In the genomic region with DNA sequence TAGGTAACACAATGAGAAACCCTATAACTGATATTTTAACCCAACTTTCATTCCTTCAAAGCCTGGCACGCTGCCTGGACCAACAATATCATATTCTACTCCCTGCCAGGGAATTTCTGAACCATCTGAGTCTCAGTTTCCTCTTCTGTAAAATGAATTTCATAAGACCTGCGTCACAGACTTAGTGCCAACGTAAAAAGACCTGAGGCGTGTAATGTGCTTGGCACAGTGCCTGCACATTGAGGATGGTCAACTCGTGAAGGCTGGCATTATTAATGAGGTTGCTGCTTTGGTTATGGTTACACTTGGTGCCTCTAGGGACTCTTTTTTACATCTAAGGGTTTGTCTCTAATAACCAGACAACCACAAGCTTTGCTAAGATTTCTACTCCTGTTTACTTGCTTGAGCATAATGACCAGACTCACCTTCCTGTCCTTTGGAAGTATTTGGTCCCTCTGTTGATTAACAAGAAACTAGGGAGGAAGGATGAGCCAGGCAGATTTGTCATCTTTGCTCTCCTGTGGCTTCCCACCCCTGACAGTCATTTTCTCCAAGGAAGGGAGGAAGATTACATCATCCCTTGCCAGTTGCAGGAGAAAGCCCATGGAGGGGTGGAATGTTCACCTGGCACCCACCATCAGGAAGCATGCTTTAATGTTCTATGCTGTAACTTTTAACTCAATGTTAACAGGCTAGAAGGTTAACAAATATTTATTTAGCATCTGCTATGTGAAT, we compare ENCODE assay signal across 1 cellular context.
TF ChIP-seq lines count a peak whose summit lies in the region.

No MANE protein-coding gene starts in this region.

TF ChIP-seq in SK-N-SH, 30 proteins besides CTCF, POLR2A, EP300 and RAD21 (continued from another document):
- TF ChIP-seq, protein P1, sequence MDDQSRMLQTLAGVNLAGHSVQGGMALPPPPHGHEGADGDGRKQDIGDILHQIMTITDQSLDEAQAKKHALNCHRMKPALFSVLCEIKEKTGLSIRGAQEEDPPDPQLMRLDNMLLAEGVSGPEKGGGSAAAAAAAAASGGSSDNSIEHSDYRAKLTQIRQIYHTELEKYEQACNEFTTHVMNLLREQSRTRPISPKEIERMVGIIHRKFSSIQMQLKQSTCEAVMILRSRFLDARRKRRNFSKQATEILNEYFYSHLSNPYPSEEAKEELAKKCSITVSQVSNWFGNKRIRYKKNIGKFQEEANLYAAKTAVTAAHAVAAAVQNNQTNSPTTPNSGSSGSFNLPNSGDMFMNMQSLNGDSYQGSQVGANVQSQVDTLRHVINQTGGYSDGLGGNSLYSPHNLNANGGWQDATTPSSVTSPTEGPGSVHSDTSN (IDR thresholded peaks at IDR 0.05) = peak; percentile 72
- TF ChIP-seq CHD2 (IDR thresholded peaks at IDR 0.05; ENCODE audit: low read length, partially characterized antibody) = no peak
- peak; percentile 26; the same call in 1 of the 2 replicates for TF ChIP-seq TEAD4 (IDR thresholded peaks at IDR 0.05; ENCODE audit: borderline replicate concordance, insufficient read depth)
- TF ChIP-seq GABPA (IDR thresholded peaks at IDR 0.05; ENCODE audit: low read depth) = no peak
- TF ChIP-seq RCOR1 (IDR thresholded peaks at IDR 0.05; ENCODE audit: low read length) = no peak
- TF ChIP-seq EZH2phosphoT487 (IDR thresholded peaks at IDR 0.05; ENCODE audit: borderline replicate concordance, low read depth) = no peak
- TF ChIP-seq NFIC (IDR thresholded peaks at IDR 0.05; ENCODE audit: borderline replicate concordance) = peak; percentile 41; the same call in 1 of the 2 replicates
- no peak for TF ChIP-seq MEF2A (IDR thresholded peaks at IDR 0.05; ENCODE audit: borderline replicate concordance, low read depth)
- peak; percentile 63; the same call in 1 of the 2 replicates for TF ChIP-seq JUND (IDR thresholded peaks at IDR 0.05)
- TF ChIP-seq MXI1 (IDR thresholded peaks at IDR 0.05; ENCODE audit: low read depth, low read length) = no peak
- peak; percentile 30; the same call in 1 of the 2 replicates for TF ChIP-seq RXRA (IDR thresholded peaks at IDR 0.05; ENCODE audit: borderline replicate concordance, low read depth)
- TF ChIP-seq YY1 (IDR thresholded peaks at IDR 0.05; ENCODE audit: low read depth) = no peak
- no peak for TF ChIP-seq SIN3A (IDR thresholded peaks at IDR 0.05; ENCODE audit: borderline replicate concordance, low read depth, low read length)
- TF ChIP-seq FOXJ3 (CRISPR knock-in tag; IDR thresholded peaks at IDR 0.05) = no peak
- TF ChIP-seq, protein P2, sequence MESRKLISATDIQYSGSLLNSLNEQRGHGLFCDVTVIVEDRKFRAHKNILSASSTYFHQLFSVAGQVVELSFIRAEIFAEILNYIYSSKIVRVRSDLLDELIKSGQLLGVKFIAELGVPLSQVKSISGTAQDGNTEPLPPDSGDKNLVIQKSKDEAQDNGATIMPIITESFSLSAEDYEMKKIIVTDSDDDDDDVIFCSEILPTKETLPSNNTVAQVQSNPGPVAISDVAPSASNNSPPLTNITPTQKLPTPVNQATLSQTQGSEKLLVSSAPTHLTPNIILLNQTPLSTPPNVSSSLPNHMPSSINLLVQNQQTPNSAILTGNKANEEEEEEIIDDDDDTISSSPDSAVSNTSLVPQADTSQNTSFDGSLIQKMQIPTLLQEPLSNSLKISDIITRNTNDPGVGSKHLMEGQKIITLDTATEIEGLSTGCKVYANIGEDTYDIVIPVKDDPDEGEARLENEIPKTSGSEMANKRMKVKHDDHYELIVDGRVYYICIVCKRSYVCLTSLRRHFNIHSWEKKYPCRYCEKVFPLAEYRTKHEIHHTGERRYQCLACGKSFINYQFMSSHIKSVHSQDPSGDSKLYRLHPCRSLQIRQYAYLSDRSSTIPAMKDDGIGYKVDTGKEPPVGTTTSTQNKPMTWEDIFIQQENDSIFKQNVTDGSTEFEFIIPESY (IDR thresholded peaks at IDR 0.05; ENCODE audit: borderline replicate concordance, low read depth) = no peak
- TF ChIP-seq, protein P3, sequence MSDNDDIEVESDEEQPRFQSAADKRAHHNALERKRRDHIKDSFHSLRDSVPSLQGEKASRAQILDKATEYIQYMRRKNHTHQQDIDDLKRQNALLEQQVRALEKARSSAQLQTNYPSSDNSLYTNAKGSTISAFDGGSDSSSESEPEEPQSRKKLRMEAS (IDR thresholded peaks at IDR 0.05; ENCODE audit: low read depth) = no peak
- TF ChIP-seq TCF12 (IDR thresholded peaks at IDR 0.05) = peak; percentile 75
- no peak for TF ChIP-seq RFX5 (IDR thresholded peaks at IDR 0.05; ENCODE audit: low read length)
